27 cellular contexts compared by ENCODE assay signal in the genomic region with DNA sequence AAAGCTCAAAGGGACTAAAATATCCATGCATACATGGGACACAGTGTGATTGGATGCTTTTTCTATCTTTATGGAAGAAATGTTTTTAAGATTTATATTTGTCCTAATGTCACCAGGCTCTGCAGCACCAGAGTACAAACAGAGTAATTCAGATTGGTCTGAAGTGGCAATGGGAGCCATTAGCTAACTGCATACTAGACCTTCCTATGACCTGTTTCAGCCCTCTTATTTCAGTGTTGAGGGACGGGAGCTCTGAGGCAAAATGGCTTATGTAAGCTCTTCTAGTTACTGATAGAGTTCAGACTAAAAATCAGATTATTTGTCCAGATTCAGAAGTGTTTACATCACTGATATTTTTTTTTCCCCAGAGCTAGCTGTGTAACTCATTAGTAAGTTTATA. TPM values are rescaled to one million over a fixed set of nuclear protein-coding genes. Genes with fewer than 3 reads are reported as not detected.
"Had no signal": no experiment of that assay in that cellular context is flagged by ENCODE, and none has a peak within 500 bp of the region (broad histone marks: within the 10 kb centered on the region; RNA-seq: fewer than 3 reads in every experiment).

No MANE protein-coding gene starts in this region.

- DNase-seq: activated CD4-positive, alpha-beta T cell treated with anti-CD3 and anti-CD28 coated beads for 48 hours; activated CD4-positive, alpha-beta T cell treated with anti-CD3 and anti-CD28 coated beads, Interleukin-2, amount 50 U/mL, for 4 hours; activated CD4-positive, CD25-positive, alpha-beta regulatory T cell treated with anti-CD3 and anti-CD28 coated beads, Interleukin-2, amount 50 U/mL, for 72 hours; activated CD8-positive, alpha-beta memory T cell treated with anti-CD3 and anti-CD28 coated beads, Interleukin-2, amount 50 U/mL, for 48 hours; activated CD8-positive, alpha-beta T cell treated with anti-CD3 and anti-CD28 coated beads, Interleukin-2, amount 10 ng/mL, durations not matched to agents 7 days and 5 days; activated effector memory CD4-positive, alpha-beta T cell treated with Interleukin-2 at 50 U/mL for 16 hours; activated naive CD4-positive, alpha-beta T cell treated with Interleukin-2 at 50 U/mL for 16 hours; activated naive CD8-positive, alpha-beta T cell treated with anti-CD3 and anti-CD28 coated beads, Interleukin-2, amount 50 U/mL, for 24 hours; activated T-cell treated with anti-CD3 and anti-CD28 coated beads, Interleukin-2, amount 50 U/mL, for 1 hour; amniotic stem cell; body of pancreas; NCI-H1092; NCI-H1417; NCI-H1930; NCI-H345; NCI-H510A; NCI-H526 treated with DMSO at 0.1 percent for 48 hours; NK-92 treated with Interleukin-12 subunit alpha and Interleukin-12 subunit beta, amount 100 ng/mL, for 24 hours; PC-9; SHP77 treated with DMSO at 0.1 percent for 48 hours had no signal

- H3K4me3 ChIP-seq: ascending aorta, body of pancreas, PC-9 had no signal

- ATAC-seq: activated CD8-positive, alpha-beta T cell treated with anti-CD3 and anti-CD28 coated beads, Interleukin-2, amount 10 ng/mL, durations not matched to agents 7 days and 5 days; activated naive CD4-positive, alpha-beta T cell treated with anti-CD3 and anti-CD28 coated beads, Interleukin-2, amount 50 U/mL, for 72 hours; activated naive CD8-positive, alpha-beta T cell treated with anti-CD3 and anti-CD28 coated beads, Interleukin-2, amount 50 U/mL, for 24 hours; body of pancreas; WTC11 had no signal

- H3K27me3 ChIP-seq: ascending aorta, body of pancreas had no signal

- H3K9me3 ChIP-seq: body of pancreas had no signal

- H3K27ac ChIP-seq: ascending aorta, body of pancreas, KMS-11, PC-9 had no signal

- H3K27ac Mint-ChIP-seq: activated CD8-positive, alpha-beta T cell treated with anti-CD3 and anti-CD28 coated beads, Interleukin-2, amount 10 ng/mL, durations not matched to agents 7 days and 5 days; activated naive CD4-positive, alpha-beta T cell treated with anti-CD3 and anti-CD28 coated beads, Interleukin-2, amount 50 U/mL, for 72 hours; activated naive CD8-positive, alpha-beta T cell treated with anti-CD3 and anti-CD28 coated beads, Interleukin-2, amount 50 U/mL, for 24 hours; activated T-helper 1 cell treated with anti-CD3 and anti-CD28 coated beads, Interleukin-12 subunit alpha, Interleukin-12 subunit beta, Interleukin-2, Interleukin-4 antibody, amounts not matched to agents 30 ng/mL and 10 ng/mL and 1 ng/mL, durations not matched to agents 14 hours and 24 hours and 36 hours; T-helper 1 cell treated with Interleukin-12 subunit alpha and Interleukin-12 subunit beta and Interleukin-4 antibody, amounts not matched to agents 30 μg/mL and 1 μg/mL, for 36 hours; WTC11 had no signal

- H3K27me3 Mint-ChIP-seq: activated naive CD8-positive, alpha-beta T cell treated with anti-CD3 and anti-CD28 coated beads, Interleukin-2, amount 50 U/mL, for 24 hours had no signal

- H3K4me3 Mint-ChIP-seq: activated CD8-positive, alpha-beta T cell treated with anti-CD3 and anti-CD28 coated beads, Interleukin-2, amount 10 ng/mL, durations not matched to agents 7 days and 5 days; activated naive CD8-positive, alpha-beta T cell treated with anti-CD3 and anti-CD28 coated beads, Interleukin-2, amount 50 U/mL, for 24 hours; activated T-helper 1 cell treated with anti-CD3 and anti-CD28 coated beads, Interleukin-12 subunit alpha, Interleukin-12 subunit beta, Interleukin-2, Interleukin-4 antibody, amounts not matched to agents 30 ng/mL and 10 ng/mL and 1 ng/mL, durations not matched to agents 14 hours and 24 hours and 36 hours; T-helper 1 cell treated with Interleukin-12 subunit alpha and Interleukin-12 subunit beta and Interleukin-4 antibody, amounts not matched to agents 30 μg/mL and 1 μg/mL, for 36 hours; WTC11 had no signal

RNA-seq across cellular contexts. Expression of a gene that starts 4.9 kb away (rescaled TPM):
- total RNA-seq: MCF 10A had no signal
